ENCODE assay signal across 1 cellular context in the genomic region with DNA sequence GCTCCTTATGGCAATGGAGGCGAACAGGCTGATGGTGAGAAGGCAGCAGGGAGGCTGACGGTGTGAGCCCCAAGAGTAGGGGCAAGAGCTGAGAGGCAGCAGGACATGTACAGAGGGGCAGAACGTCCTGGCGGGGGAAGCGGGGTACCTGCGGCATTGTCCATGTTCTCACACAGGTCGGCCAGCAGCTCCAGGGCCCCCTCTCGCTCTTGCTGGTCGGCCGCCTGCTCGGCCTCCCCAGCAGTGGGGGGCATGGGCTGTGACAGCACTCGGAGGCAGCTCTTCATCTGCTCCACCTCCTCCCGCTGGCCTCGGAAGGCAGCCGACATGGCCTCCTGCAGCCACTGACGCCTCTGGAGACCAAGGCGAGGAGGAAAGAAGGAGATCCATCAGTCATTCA.
TF ChIP-seq lines count a peak whose summit lies in the region.

No MANE protein-coding gene starts in this region.

TF ChIP-seq in GM12878, 131 proteins besides CTCF, POLR2A, EP300 and RAD21:
- TF ChIP-seq PAX5 (IDR thresholded peaks at IDR 0.05; ENCODE audit: borderline replicate concordance, low read depth, low read length), result no peak
- TF ChIP-seq ETV6 (conservative IDR thresholded peaks at IDR 0.05 in 1 of 2, IDR thresholded peaks at IDR 0.05 in 1 of 2; ENCODE audit: borderline replicate concordance in 1 of 2, low read depth in 1 of 2), result no peak
- TF ChIP-seq TCF12 (IDR thresholded peaks at IDR 0.05; ENCODE audit: low read depth, low read length), result no peak
- no peak for TF ChIP-seq SIN3A (IDR thresholded peaks at IDR 0.05; ENCODE audit: low read depth, low read length)
- TF ChIP-seq, protein P1, sequence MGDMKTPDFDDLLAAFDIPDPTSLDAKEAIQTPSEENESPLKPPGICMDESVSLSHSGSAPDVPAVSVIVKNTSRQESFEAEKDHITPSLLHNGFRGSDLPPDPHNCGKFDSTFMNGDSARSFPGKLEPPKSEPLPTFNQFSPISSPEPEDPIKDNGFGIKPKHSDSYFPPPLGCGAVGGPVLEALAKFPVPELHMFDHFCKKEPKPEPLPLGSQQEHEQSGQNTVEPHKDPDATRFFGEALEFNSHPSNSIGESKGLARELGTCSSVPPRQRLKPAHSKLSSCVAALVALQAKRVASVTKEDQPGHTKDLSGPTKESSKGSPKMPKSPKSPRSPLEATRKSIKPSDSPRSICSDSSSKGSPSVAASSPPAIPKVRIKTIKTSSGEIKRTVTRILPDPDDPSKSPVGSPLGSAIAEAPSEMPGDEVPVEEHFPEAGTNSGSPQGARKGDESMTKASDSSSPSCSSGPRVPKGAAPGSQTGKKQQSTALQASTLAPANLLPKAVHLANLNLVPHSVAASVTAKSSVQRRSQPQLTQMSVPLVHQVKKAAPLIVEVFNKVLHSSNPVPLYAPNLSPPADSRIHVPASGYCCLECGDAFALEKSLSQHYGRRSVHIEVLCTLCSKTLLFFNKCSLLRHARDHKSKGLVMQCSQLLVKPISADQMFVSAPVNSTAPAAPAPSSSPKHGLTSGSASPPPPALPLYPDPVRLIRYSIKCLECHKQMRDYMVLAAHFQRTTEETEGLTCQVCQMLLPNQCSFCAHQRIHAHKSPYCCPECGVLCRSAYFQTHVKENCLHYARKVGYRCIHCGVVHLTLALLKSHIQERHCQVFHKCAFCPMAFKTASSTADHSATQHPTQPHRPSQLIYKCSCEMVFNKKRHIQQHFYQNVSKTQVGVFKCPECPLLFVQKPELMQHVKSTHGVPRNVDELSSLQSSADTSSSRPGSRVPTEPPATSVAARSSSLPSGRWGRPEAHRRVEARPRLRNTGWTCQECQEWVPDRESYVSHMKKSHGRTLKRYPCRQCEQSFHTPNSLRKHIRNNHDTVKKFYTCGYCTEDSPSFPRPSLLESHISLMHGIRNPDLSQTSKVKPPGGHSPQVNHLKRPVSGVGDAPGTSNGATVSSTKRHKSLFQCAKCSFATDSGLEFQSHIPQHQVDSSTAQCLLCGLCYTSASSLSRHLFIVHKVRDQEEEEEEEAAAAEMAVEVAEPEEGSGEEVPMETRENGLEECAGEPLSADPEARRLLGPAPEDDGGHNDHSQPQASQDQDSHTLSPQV (IDR thresholded peaks at IDR 0.05), result no peak
- TF ChIP-seq, protein P2, sequence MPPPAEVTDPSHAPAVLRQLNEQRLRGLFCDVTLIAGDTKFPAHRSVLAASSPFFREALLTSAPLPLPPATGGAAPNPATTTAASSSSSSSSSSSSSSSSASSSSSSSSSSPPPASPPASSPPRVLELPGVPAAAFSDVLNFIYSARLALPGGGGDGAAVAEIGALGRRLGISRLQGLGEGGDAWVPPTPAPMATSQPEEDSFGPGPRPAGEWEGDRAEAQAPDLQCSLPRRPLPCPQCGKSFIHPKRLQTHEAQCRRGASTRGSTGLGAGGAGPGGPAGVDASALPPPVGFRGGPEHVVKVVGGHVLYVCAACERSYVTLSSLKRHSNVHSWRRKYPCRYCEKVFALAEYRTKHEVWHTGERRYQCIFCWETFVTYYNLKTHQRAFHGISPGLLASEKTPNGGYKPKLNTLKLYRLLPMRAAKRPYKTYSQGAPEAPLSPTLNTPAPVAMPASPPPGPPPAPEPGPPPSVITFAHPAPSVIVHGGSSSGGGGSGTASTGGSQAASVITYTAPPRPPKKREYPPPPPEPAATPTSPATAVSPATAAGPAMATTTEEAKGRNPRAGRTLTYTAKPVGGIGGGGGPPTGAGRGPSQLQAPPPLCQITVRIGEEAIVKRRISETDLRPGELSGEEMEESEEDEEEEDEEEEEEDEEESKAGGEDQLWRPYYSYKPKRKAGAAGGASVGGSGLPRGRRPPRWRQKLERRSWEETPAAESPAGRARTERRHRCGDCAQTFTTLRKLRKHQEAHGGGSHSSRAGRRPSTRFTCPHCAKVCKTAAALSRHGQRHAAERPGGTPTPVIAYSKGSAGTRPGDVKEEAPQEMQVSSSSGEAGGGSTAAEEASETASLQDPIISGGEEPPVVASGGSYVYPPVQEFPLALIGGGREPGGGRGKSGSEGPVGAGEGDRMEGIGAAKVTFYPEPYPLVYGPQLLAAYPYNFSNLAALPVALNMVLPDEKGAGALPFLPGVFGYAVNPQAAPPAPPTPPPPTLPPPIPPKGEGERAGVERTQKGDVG (CRISPR knock-in tag; IDR thresholded peaks at IDR 0.05), result no peak
- no peak for TF ChIP-seq KLF5 (IDR thresholded peaks at IDR 0.05; ENCODE audit: partially characterized antibody)
- no peak for TF ChIP-seq TAF1 (IDR thresholded peaks at IDR 0.05; ENCODE audit: borderline replicate concordance, low read depth, low read length)
